14 cellular contexts compared by ENCODE assay signal in genomic region chr12:14772946-14773345, GRCh38. TPM values are rescaled to one million over a fixed set of nuclear protein-coding genes. Genes with fewer than 3 reads are reported as not detected.
DNase-seq lines count a peak whose midpoint lies in the region; ATAC-seq, FAIRE-seq and TF ChIP-seq lines count a peak whose summit lies in the region.
"Had no signal": no experiment of that assay in that cellular context is flagged by ENCODE, and none has a peak within 500 bp of the region (broad histone marks: within the 10 kb centered on the region; RNA-seq: fewer than 3 reads in every experiment).

No MANE protein-coding gene starts in this region.

- FAIRE-seq in HepG2 (lab: Jason Lieb, UNC), result no peak
- FAIRE-seq: HTR-8/SVneo had no signal

- H3K9ac ChIP-seq in HepG2 (ENCODE audit: insufficient read depth, low read depth, low read length), result peak overlapping the region; percentile 76; the same call in 1 of the 2 replicates
- H3K9ac ChIP-seq: BLaER1 had no signal

- CTCF ChIA-PET in HepG2 (lab: Yijun Ruan, JAX; ENCODE audit: low intra/inter-chr PET ratio, low total read pairs), result no interaction called here

- peaks cover 29% of the 10 kb centered on the region for H3K79me2 ChIP-seq in HepG2 (ENCODE audit: insufficient read depth, low read length)
- H3K79me2 ChIP-seq in hepatocyte, result peaks cover 66% of the 10 kb centered on the region

- 78% methylated on average over 5 of the region's 5 CpGs for WGBS in HepG2 (ENCODE audit: low lambda C conversion rate)
- 83% methylated on average over 5 of the region's 5 CpGs for WGBS in right lobe of liver (ENCODE audit: insufficient coverage, low coverage, low lambda C conversion rate, missing lambda C conversion rate)
- 44% methylated on average over 5 of the region's 5 CpGs for whole genome bisulfite sequencing in hepatocyte (ENCODE audit: low lambda C conversion rate, missing lambda C conversion rate)

- H3K9me3 Mint-ChIP-seq in type B pancreatic cell, result no peaks in the 10 kb centered on the region

- TF ChIP-seq RAD21 in HepG2 (CRISPR knock-in tag; IDR thresholded peaks at IDR 0.05), result no peak

- no TSS peak for BruUV-seq in HepG2 (replicated peaks; lab: Mats Ljungman, UMichigan)

- no peaks in the 10 kb centered on the region; the same call in 1 of the 2 replicates for H4K20me1 ChIP-seq in HepG2 (ENCODE audit: insufficient read depth, low read length)
- H4K20me1 ChIP-seq in hepatocyte (ENCODE audit: insufficient read depth, poor library complexity, severe bottlenecking), result peaks cover 22% of the 10 kb centered on the region

- ATAC-seq in HepG2 (no peak), right lobe of liver (no peak), GM18520 (IDR thresholded peaks at IDR 0.05; ENCODE audit: unreplicated experiment) (no peak), HG03432 (IDR thresholded peaks at IDR 0.05; ENCODE audit: unreplicated experiment) (no peak)

- H3K36me3 ChIP-seq in HepG2 (replicated peaks in 1 of 2; ENCODE audit: control insufficient read depth in 1 of 2, insufficient read depth in 2 of 2, low read length in 2 of 2) (no peaks in the 10 kb centered on the region), right lobe of liver (no peaks in the 10 kb centered on the region), hepatocyte (replicated peaks; ENCODE audit: insufficient read depth, low read depth) (no peaks in the 10 kb centered on the region)
- H3K36me3 ChIP-seq: BLaER1, right atrium auricular region had no signal

- H3K4me2 ChIP-seq in HepG2 (ENCODE audit: low read depth, low read length) (peak overlapping the region; percentile 58), hepatocyte (peak overlapping the region; percentile 73)

- H3K27me3 ChIP-seq in HepG2 (ENCODE audit: control insufficient read depth in 1 of 2, insufficient read depth in 2 of 2, low read length in 2 of 2) (no peaks in the 10 kb centered on the region; a peak in 1 of 5 replicates), right lobe of liver (no peaks in the 10 kb centered on the region), hepatocyte (no peaks in the 10 kb centered on the region)
- H3K27me3 ChIP-seq: right atrium auricular region had no signal

- H3K36me3 Mint-ChIP-seq in type B pancreatic cell, result peaks cover 38% of the 10 kb centered on the region

- DNase-seq in HepG2 (ENCODE audit: low spot score), result no peak
- no peak for DNase-seq in right lobe of liver
- DNase-seq in hepatocyte (ENCODE audit: low spot score), result no peak
- DNase-seq in type B pancreatic cell (ENCODE audit: extremely low spot score, unreplicated experiment), result no peak
- no peak for DNase-seq in GF-D8 (lab: John Stamatoyannopoulos, UW)
- DNase-seq: foreskin melanocyte, NCI-H1092 had no signal

- no peaks in the 10 kb centered on the region for H3K9me3 ChIP-seq in HepG2 (ENCODE audit: low read length)
- H3K9me3 ChIP-seq in right lobe of liver, result no peaks in the 10 kb centered on the region
- no peaks in the 10 kb centered on the region for H3K9me3 ChIP-seq in hepatocyte (ENCODE audit: low read depth)
- H3K9me3 ChIP-seq: right atrium auricular region had no signal

- H3K4me3 ChIP-seq in HepG2 (replicated peaks in 1 of 3; ENCODE audit: insufficient read depth in 1 of 3, low read depth in 2 of 3, low read length in 3 of 3), result peak overlapping the region; percentile 15 to 79 (median 64); a peak in 3 of 6 replicates
- no peak overlapping the region for H3K4me3 ChIP-seq in right lobe of liver
- H3K4me3 ChIP-seq in hepatocyte, result peak overlapping the region; percentile 45

- intact Hi-C loops in HepG2 (cut with micrococcal nuclease; ENCODE audit: unreplicated experiment), result loop anchor here (10.0 kb wide), 1 partner anchor 1112 kb away; the partner anchor contains the start of gene STRAP
- intact Hi-C loops in right lobe of liver (cut with DNase I), result loop anchor here in 1 of 2 donors (5.0 kb wide), 1 partner anchor 69 kb away; the partner anchor contains the start of gene ART4

- no peaks in the 10 kb centered on the region for H3K9me2 ChIP-seq in hepatocyte (replicated peaks; ENCODE audit: insufficient read depth)

- in situ Hi-C loops in HepG2 (cut with HindIII; ENCODE audit: extremely low pct_ligation_motif_present, low pct_unique_long_range_greater_than_20kb), result no loop called here

- TF ChIP-seq POLR2A in HepG2 (IDR thresholded peaks at IDR 0.05; ENCODE audit: insufficient read depth in 1 of 2, low read depth in 2 of 2, low read length in 2 of 2), result no peak
- no peak for TF ChIP-seq POLR2A in right lobe of liver (IDR thresholded peaks at IDR 0.05)

- H2AFZ ChIP-seq in HepG2 (ENCODE audit: low read length) (no peak overlapping the region), hepatocyte (no peak overlapping the region)

- POLR2A ChIA-PET in HepG2 (lab: Yijun Ruan, JAX), result interaction anchor here (1.0 to 3.7 kb wide), 4 partner anchors 9 to 68 kb away, joined by 3 to 20 read pairs (median 4); partner anchors contain the start of genes C12orf60 and WBP11

- TF ChIP-seq EP300 in HepG2 (IDR thresholded peaks at IDR 0.05; ENCODE audit: low read depth in 2 of 2, low read length in 2 of 2), result no peak
- TF ChIP-seq EP300 in HepG2 (CRISPR knock-in tag; IDR thresholded peaks at IDR 0.05; ENCODE audit: borderline replicate concordance), result no peak

- H3K4me1 ChIP-seq in HepG2 (ENCODE audit: insufficient read depth, low read length) (peaks cover 40% of the 10 kb centered on the region), right lobe of liver (peaks cover 0 to 30% (median 6%) of the 10 kb centered on the region in 4 donors), hepatocyte (ENCODE audit: insufficient read depth) (peaks cover 31% of the 10 kb centered on the region)

- H3K27ac ChIP-seq in HepG2 (ENCODE audit: extremely low read length, insufficient read depth, low read length) (peak overlapping the region; percentile 73), right lobe of liver (no peak overlapping the region), VCaP (peak overlapping the region; percentile 97), hepatocyte (peak overlapping the region; percentile 94)
- H3K27ac ChIP-seq: BLaER1 had no signal

- TF ChIP-seq CTCF in HepG2 (CRISPR knock-in tag; IDR thresholded peaks at IDR 0.05) (no peak), right lobe of liver (IDR thresholded peaks at IDR 0.05) (no peak), VCaP (conservative IDR thresholded peaks at IDR 0.05) (no peak), hepatocyte (IDR thresholded peaks at IDR 0.05; ENCODE audit: poor library complexity) (no peak), type B pancreatic cell (conservative IDR thresholded peaks at IDR 0.05) (no peak)

- peaks cover 29% of the 10 kb centered on the region for H3K4me1 Mint-ChIP-seq in type B pancreatic cell (ENCODE audit: unreplicated experiment)

- H3K27ac Mint-ChIP-seq in type B pancreatic cell, result peak overlapping the region; percentile 50

- peaks cover 13% of the 10 kb centered on the region for H3K27me3 Mint-ChIP-seq in type B pancreatic cell

- H3K4me3 Mint-ChIP-seq in type B pancreatic cell, result peak overlapping the region; percentile 98

RNA-seq across cellular contexts. Expression of gene WBP11, which starts 30.3 kb away (rescaled TPM):
- total RNA-seq in HepG2 (2016; rRNA removed; fragmentation: Illumina TruSeq; extraction: Trizol) (31.0 and 44.4 TPM in 2 replicates), right lobe of liver (10 to 100 TPM in 4 of 6 experiments, 1 to 10 TPM in 2; 8.6 to 24.9 (median 16.9) TPM), hepatocyte (22.8 and 26.6 TPM in 2 replicates), type B pancreatic cell (ENCODE audit: low replicate concordance) (86.3 and 134 TPM in 2 replicates)
- total RNA-seq in HepG2 (2016; cell fraction: cytosol; rRNA removed; fragmentation: Illumina TruSeq; extraction: Trizol; ENCODE audit: low read depth), result 6.5 and 7.2 TPM in 2 replicates
- 30.6 and 36.1 TPM in 2 replicates for total RNA-seq in HepG2 (2016; cell fraction: insoluble cytoplasmic fraction; rRNA removed; fragmentation: Illumina TruSeq; extraction: Trizol)
- 24.9 and 28.2 TPM in 2 replicates for total RNA-seq in HepG2 (2016; cell fraction: membrane; rRNA removed; fragmentation: Illumina TruSeq; extraction: Trizol)
- 27.7 and 30.7 TPM in 2 replicates for total RNA-seq in HepG2 (2016; cell fraction: nucleus; rRNA removed; fragmentation: Illumina TruSeq; extraction: Trizol)
- polyA plus RNA-seq in HepG2 (2011; rRNA removed) (6.6 and 7.6 TPM in 2 replicates), hepatocyte (39.3 and 54.2 TPM in 2 replicates)
- 3.2 and 3.3 TPM in 2 replicates for polyA plus RNA-seq in HepG2 (2011; cell fraction: cytosol; rRNA removed)
- 5.2 and 5.6 TPM in 2 replicates for polyA plus RNA-seq in HepG2 (2011; cell fraction: nucleus; rRNA removed)
- polyA plus RNA-seq in HepG2 (2012), result 17.5 and 40.2 TPM in 2 replicates
- 10.8 and 13.6 TPM in 2 replicates for polyA plus RNA-seq in HepG2 (2016; cell fraction: cytosol; fragmentation: Illumina TruSeq; extraction: Trizol; ENCODE audit: low read depth)
- polyA plus RNA-seq in HepG2 (2016; cell fraction: insoluble cytoplasmic fraction; fragmentation: Illumina TruSeq; extraction: Trizol; ENCODE audit: low read depth), result 52.7 and 58.9 TPM in 2 replicates
- polyA plus RNA-seq in HepG2 (2016; cell fraction: membrane; fragmentation: Illumina TruSeq; extraction: Trizol; ENCODE audit: low read depth), result 25.3 and 27.1 TPM in 2 replicates
- polyA plus RNA-seq in HepG2 (2016; cell fraction: nucleus; fragmentation: Illumina TruSeq; extraction: Trizol; ENCODE audit: insufficient read depth, low read depth), result 39.7 and 45.9 TPM in 2 replicates
- polyA minus RNA-seq in HepG2 (2011; rRNA and poly(A)+ RNA removed; ENCODE audit: low replicate concordance), result 4.2 and 9.5 TPM in 2 replicates
- 9.1 and 10.0 TPM in 2 replicates for polyA minus RNA-seq in HepG2 (2011; cell fraction: cytosol; rRNA and poly(A)+ RNA removed)
- polyA minus RNA-seq in HepG2 (2011; cell fraction: nucleus; rRNA and poly(A)+ RNA removed), result 26.1 and 28.3 TPM in 2 replicates

RNA-seq across cellular contexts. Expression of gene C12orf60, which starts 30.5 kb away (rescaled TPM):
- total RNA-seq in HepG2 (2016; rRNA removed; fragmentation: Illumina TruSeq; extraction: Trizol) (1.4 and 2.3 TPM in 2 replicates), right lobe of liver (under 1 TPM; 0.37 to 0.91 (median 0.74) TPM), hepatocyte (1.5 and 2.3 TPM in 2 replicates), type B pancreatic cell (ENCODE audit: low replicate concordance) (1.9 and 2.7 TPM in 2 replicates)
- total RNA-seq in HepG2 (2016; cell fraction: cytosol; rRNA removed; fragmentation: Illumina TruSeq; extraction: Trizol; ENCODE audit: low read depth), result 0.20 and 0.35 TPM in 2 replicates
- total RNA-seq in HepG2 (2016; cell fraction: insoluble cytoplasmic fraction; rRNA removed; fragmentation: Illumina TruSeq; extraction: Trizol), result 1.1 and 1.5 TPM in 2 replicates
- total RNA-seq in HepG2 (2016; cell fraction: membrane; rRNA removed; fragmentation: Illumina TruSeq; extraction: Trizol), result 0.96 and 1.1 TPM in 2 replicates
- total RNA-seq in HepG2 (2016; cell fraction: nucleus; rRNA removed; fragmentation: Illumina TruSeq; extraction: Trizol), result 1.1 and 1.5 TPM in 2 replicates
- polyA plus RNA-seq in HepG2 (2011; rRNA removed) (0.55 and 0.69 TPM in 2 replicates), hepatocyte (0.17 and 2.0 TPM in 2 replicates)
- 0.48 and 0.67 TPM in 2 replicates for polyA plus RNA-seq in HepG2 (2011; cell fraction: cytosol; rRNA removed)
- 0.16 and 0.23 TPM in 2 replicates for polyA plus RNA-seq in HepG2 (2011; cell fraction: nucleus; rRNA removed)
- 1.2 and 1.5 TPM in 2 replicates for polyA plus RNA-seq in HepG2 (2012)
- 0.35 and 0.53 TPM in 2 replicates for polyA plus RNA-seq in HepG2 (2016; cell fraction: cytosol; fragmentation: Illumina TruSeq; extraction: Trizol; ENCODE audit: low read depth)
- 1.7 and 2.0 TPM in 2 replicates for polyA plus RNA-seq in HepG2 (2016; cell fraction: insoluble cytoplasmic fraction; fragmentation: Illumina TruSeq; extraction: Trizol; ENCODE audit: low read depth)
- polyA plus RNA-seq in HepG2 (2016; cell fraction: membrane; fragmentation: Illumina TruSeq; extraction: Trizol; ENCODE audit: low read depth), result 0.50 and 0.56 TPM in 2 replicates
- 1.4 and 1.8 TPM in 2 replicates for polyA plus RNA-seq in HepG2 (2016; cell fraction: nucleus; fragmentation: Illumina TruSeq; extraction: Trizol; ENCODE audit: insufficient read depth, low read depth)
- polyA minus RNA-seq in HepG2 (2011; rRNA and poly(A)+ RNA removed; ENCODE audit: low replicate concordance), result 0.33 and 0.72 TPM in 2 replicates
- 0.49 and 0.53 TPM in 2 replicates for polyA minus RNA-seq in HepG2 (2011; cell fraction: cytosol; rRNA and poly(A)+ RNA removed)
- 0.37 and 0.52 TPM in 2 replicates for polyA minus RNA-seq in HepG2 (2011; cell fraction: nucleus; rRNA and poly(A)+ RNA removed)

RNA-seq across cellular contexts. Expression of gene SMCO3, which starts 41.0 kb away (rescaled TPM):
- total RNA-seq in HepG2 (2016; rRNA removed; fragmentation: Illumina TruSeq; extraction: Trizol), result 0.11 and 0.42 TPM in 2 replicates
- total RNA-seq in HepG2 (2016; cell fraction: cytosol; rRNA removed; fragmentation: Illumina TruSeq; extraction: Trizol; ENCODE audit: low read depth), result not detected in 2 replicates
- 0.25 and 0.30 TPM in 2 replicates for total RNA-seq in HepG2 (2016; cell fraction: insoluble cytoplasmic fraction; rRNA removed; fragmentation: Illumina TruSeq; extraction: Trizol)
- 0.09 TPM in 1 of 2 replicates, not detected in the other for total RNA-seq in HepG2 (2016; cell fraction: membrane; rRNA removed; fragmentation: Illumina TruSeq; extraction: Trizol)
- total RNA-seq in HepG2 (2016; cell fraction: nucleus; rRNA removed; fragmentation: Illumina TruSeq; extraction: Trizol), result 0.65 and 0.78 TPM in 2 replicates
- 0.14 and 0.29 TPM in 2 replicates for polyA plus RNA-seq in HepG2 (2011; rRNA removed)
- 0.07 and 0.18 TPM in 2 replicates for polyA plus RNA-seq in HepG2 (2011; cell fraction: cytosol; rRNA removed)
- polyA plus RNA-seq in HepG2 (2011; cell fraction: nucleus; rRNA removed), result 0.10 and 0.26 TPM in 2 replicates
- polyA plus RNA-seq in HepG2 (2012), result 0.31 and 0.62 TPM in 2 replicates
- 0.05 TPM in 1 of 2 replicates, not detected in the other for polyA plus RNA-seq in HepG2 (2016; cell fraction: cytosol; fragmentation: Illumina TruSeq; extraction: Trizol; ENCODE audit: low read depth)
- 0.11 and 0.22 TPM in 2 replicates for polyA plus RNA-seq in HepG2 (2016; cell fraction: insoluble cytoplasmic fraction; fragmentation: Illumina TruSeq; extraction: Trizol; ENCODE audit: low read depth)
- polyA plus RNA-seq in HepG2 (2016; cell fraction: membrane; fragmentation: Illumina TruSeq; extraction: Trizol; ENCODE audit: low read depth), result not detected in 2 replicates
- polyA plus RNA-seq in HepG2 (2016; cell fraction: nucleus; fragmentation: Illumina TruSeq; extraction: Trizol; ENCODE audit: insufficient read depth, low read depth), result 0.64 and 0.79 TPM in 2 replicates
- polyA minus RNA-seq in HepG2 (2011; rRNA and poly(A)+ RNA removed; ENCODE audit: low replicate concordance), result not detected in 2 replicates
- 0.30 TPM in 1 of 2 replicates, not detected in the other for polyA minus RNA-seq in HepG2 (2011; cell fraction: cytosol; rRNA and poly(A)+ RNA removed)
- 1.6 and 2.1 TPM in 2 replicates for polyA minus RNA-seq in HepG2 (2011; cell fraction: nucleus; rRNA and poly(A)+ RNA removed)
- total RNA-seq in right lobe of liver, result under 1 TPM in 5 of 6 experiments, not detected in 1; 0.24 to 0.68 (median 0.40) TPM
- total RNA-seq in hepatocyte, result 1.7 and 3.2 TPM in 2 replicates
- 1.4 and 2.9 TPM in 2 replicates for polyA plus RNA-seq in hepatocyte
- total RNA-seq in type B pancreatic cell (ENCODE audit: low replicate concordance), result not detected in 2 replicates
- total RNA-seq: kidney epithelial cell had no signal

Comparison
In these comparisons a context has a peak if more than half of its experiments do, and no peak if none do; other contexts are left out.
1. H3K27ac ChIP-seq: peak in HepG2 (single experiment), VCaP (single experiment) and hepatocyte (single experiment); none in right lobe of liver (0 of 3).
2. H3K4me3 ChIP-seq: peak in HepG2 (3 of 3) and hepatocyte (single experiment); none in right lobe of liver (0 of 3).